In the genomic region with DNA sequence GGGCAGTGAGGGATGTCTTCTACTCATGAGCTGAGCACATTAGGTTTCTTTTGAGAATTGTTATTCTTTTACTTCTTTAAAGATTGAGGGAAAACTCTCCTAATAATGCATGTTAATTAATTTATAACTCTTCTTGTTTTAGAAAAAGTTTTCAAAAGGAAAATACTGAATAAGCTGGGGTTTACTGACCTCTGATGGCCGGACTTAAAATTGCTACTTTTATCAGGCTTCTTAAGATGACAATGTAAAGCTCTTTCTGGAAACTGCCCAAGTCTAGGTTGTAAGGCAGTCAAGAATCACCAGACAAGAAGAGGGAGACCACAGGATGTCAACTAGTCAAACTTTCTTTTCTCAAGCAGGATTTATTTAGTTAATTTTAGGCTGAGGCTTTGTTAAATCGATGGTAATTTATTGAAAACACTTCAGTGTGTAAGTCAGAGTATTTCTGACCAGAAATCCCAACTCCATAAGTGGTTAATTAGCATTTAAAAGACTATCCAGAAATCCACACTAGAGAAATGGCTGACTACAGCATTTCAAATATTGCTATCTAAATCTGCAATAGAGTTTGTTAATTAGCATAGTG, we compare ENCODE assay signal across 8 cellular contexts.
DNase-seq lines count a peak whose midpoint lies in the region; ATAC-seq and TF ChIP-seq lines count a peak whose summit lies in the region.

No MANE protein-coding gene starts in this region.

- POLR2A ChIA-PET in SK-N-SH (lab: Yijun Ruan, JAX) = no interaction called here

- peak; percentile 29 for DNase-seq in DMS153 treated with DMSO at 0.1 percent for 48 hours (lab: John Stamatoyannopoulos, UW; ENCODE audit: unreplicated experiment)
- no peak for DNase-seq in DMS153 (lab: John Stamatoyannopoulos, UW)
- DNase-seq in Kasumi-1 (lab: John Stamatoyannopoulos, UW) = peak; percentile 80 to 84
- peak; percentile 0 for DNase-seq in SK-N-SH
- peak; percentile 64 for DNase-seq in fibroblast of villous mesenchyme (ENCODE audit: low read depth)
- peak; percentile 82 for DNase-seq in superior temporal gyrus (ENCODE audit: extremely low spot score)
- no peak for DNase-seq in MG63

- TF ChIP-seq CTCF in SK-N-SH (IDR thresholded peaks at IDR 0.05) (peak; percentile 74), fibroblast of villous mesenchyme (IDR thresholded peaks at IDR 0.05; ENCODE audit: insufficient read depth, low read depth, low read length) (peak; percentile 45)

- H3K36me3 ChIP-seq in SK-N-SH (replicated peaks in 1 of 2; ENCODE audit: control insufficient read depth in 1 of 2, insufficient read depth in 2 of 2, low read length in 1 of 2) (no peaks in the 10 kb centered on the region), MG63 (no peaks in the 10 kb centered on the region)

- no peaks in the 10 kb centered on the region for H3F3A ChIP-seq in SK-N-SH (replicated peaks; ENCODE audit: insufficient read depth)

- peak; percentile 51 for TF ChIP-seq RAD21 in SK-N-SH (IDR thresholded peaks at IDR 0.05; ENCODE audit: low read length)

- H3K9me3 ChIP-seq in SK-N-SH (no peaks in the 10 kb centered on the region), MG63 (no peaks in the 10 kb centered on the region)

- no peaks in the 10 kb centered on the region for H4K20me1 ChIP-seq in SK-N-SH (ENCODE audit: insufficient read depth)

- CTCF ChIA-PET in SK-N-SH (lab: Yijun Ruan, JAX) = interaction anchor here (0.8 to 1.6 kb wide), 5 partner anchors 14 to 222 kb away, joined by 3 to 8 read pairs (median 4); no protein-coding TSS in a partner anchor

- no peak for TF ChIP-seq EP300 in SK-N-SH (IDR thresholded peaks at IDR 0.05; ENCODE audit: borderline replicate concordance in 1 of 2, low read depth in 1 of 2, low read length in 1 of 2)

- H3K4me3 ChIP-seq in SK-N-SH (ENCODE audit: low read depth in 2 of 2, low read length in 1 of 2) = no peak overlapping the region
- H3K4me3 ChIP-seq in fibroblast of villous mesenchyme (ENCODE audit: low read depth, low read length) = no peak overlapping the region
- no peak overlapping the region for H3K4me3 ChIP-seq in MG63

- H3K9me2 ChIP-seq in SK-N-SH = no peaks in the 10 kb centered on the region

- no peak overlapping the region for H3K27ac ChIP-seq in SK-N-SH (ENCODE audit: low read depth in 2 of 2, low read length in 1 of 2)

- H3K9ac ChIP-seq in SK-N-SH = no peak overlapping the region

- H3K4me1 ChIP-seq in SK-N-SH (ENCODE audit: control insufficient read depth in 1 of 2, insufficient read depth in 2 of 2, low read depth in 1 of 2, low read length in 1 of 2) = no peaks in the 10 kb centered on the region

- no peaks in the 10 kb centered on the region for H3K79me2 ChIP-seq in SK-N-SH (ENCODE audit: insufficient read depth)

- H3K27me3 ChIP-seq in SK-N-SH (ENCODE audit: insufficient read depth) = peaks cover 11% of the 10 kb centered on the region; the same call in 1 of the 2 replicates
- H3K27me3 ChIP-seq in MG63 = no peaks in the 10 kb centered on the region

- H3K4me2 ChIP-seq in SK-N-SH = no peak overlapping the region

- WGBS in SK-N-SH (ENCODE audit: low lambda C conversion rate) = 0% methylated on average over 2 of the region's 2 CpGs

- no peak overlapping the region for H2AFZ ChIP-seq in SK-N-SH (ENCODE audit: low read depth)

- no peak for ATAC-seq in HG03469 (IDR thresholded peaks at IDR 0.05; ENCODE audit: unreplicated experiment)

TF ChIP-seq in SK-N-SH, 30 proteins besides CTCF, POLR2A, EP300 and RAD21:
- TF ChIP-seq SMC3 (IDR thresholded peaks at IDR 0.05; ENCODE audit: low read depth, low read length) (peak; percentile 33), EZH2phosphoT487 (IDR thresholded peaks at IDR 0.05; ENCODE audit: borderline replicate concordance, low read depth) (no peak), FOXM1 (IDR thresholded peaks at IDR 0.05; ENCODE audit: low read depth) (no peak)

Comparison
In these comparisons a context has a peak if more than half of its experiments do, and no peak if none do; other contexts are left out.
1. DNase-seq: peak in DMS153 treated with DMSO at 0.1 percent for 48 hours (single experiment), Kasumi-1 (2 of 2), SK-N-SH (single experiment), fibroblast of villous mesenchyme (single experiment) and superior temporal gyrus (single experiment); none in DMS153 (single experiment) and MG63 (single experiment).